ENCODE assay signal across 8 cellular contexts in the genomic region with DNA sequence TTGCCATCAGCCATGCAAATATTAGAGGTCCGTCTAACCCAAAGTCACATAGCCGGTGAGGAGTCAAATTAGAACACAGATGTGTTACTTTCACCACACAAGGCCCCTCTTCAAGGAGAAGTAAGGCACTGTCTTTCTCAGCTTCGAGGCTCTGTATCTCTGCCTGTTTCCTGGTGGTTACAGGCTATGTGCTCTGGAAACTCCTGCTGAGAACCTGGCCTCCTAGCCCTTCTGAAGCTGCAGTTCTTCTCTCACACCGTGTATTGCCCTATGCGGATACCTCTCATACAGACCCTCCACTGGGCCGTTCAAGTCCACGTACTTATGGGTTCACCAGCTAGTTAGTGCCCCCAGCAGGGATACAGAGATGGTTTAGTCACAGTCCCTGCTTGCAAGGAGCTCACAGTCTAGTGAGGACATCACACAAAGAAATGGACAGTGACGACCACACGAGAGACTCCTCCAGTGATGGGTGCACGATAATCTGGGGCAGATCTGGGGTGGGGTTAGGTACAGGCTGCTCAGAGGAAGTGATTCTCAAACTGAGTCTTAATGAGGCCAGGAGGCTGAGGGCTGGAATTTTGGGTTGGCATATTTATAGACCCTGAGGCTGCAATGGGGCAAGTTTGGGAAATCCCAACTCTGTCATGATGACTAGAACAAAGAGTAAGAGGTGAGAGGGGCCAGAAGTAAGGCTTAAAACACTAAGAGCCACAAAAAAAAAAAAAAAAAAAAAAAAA. TPM values are rescaled to one million over a fixed set of nuclear protein-coding genes. Genes with fewer than 3 reads are reported as not detected.
DNase-seq lines count a peak whose midpoint lies in the region; ATAC-seq and TF ChIP-seq lines count a peak whose summit lies in the region.

No MANE protein-coding gene starts in this region.

- no peaks in the 10 kb centered on the region for H3K36me3 ChIP-seq in effector memory CD4-positive, alpha-beta T cell (ENCODE audit: control insufficient read depth, insufficient read depth, low read length)
- no peaks in the 10 kb centered on the region for H3K36me3 ChIP-seq in hepatocyte (replicated peaks; ENCODE audit: insufficient read depth, low read depth)

- H3K4me3 Mint-ChIP-seq in progenitor cell of endocrine pancreas (ENCODE audit: low read depth): no peak overlapping the region

- peaks cover 4% of the 10 kb centered on the region for H3K36me3 Mint-ChIP-seq in progenitor cell of endocrine pancreas (ENCODE audit: insufficient read depth)

- H3K27ac Mint-ChIP-seq in progenitor cell of endocrine pancreas: no peak overlapping the region

- peak; percentile 60 for ATAC-seq in GM18502 (IDR thresholded peaks at IDR 0.05; ENCODE audit: poor library complexity, unreplicated experiment)
- ATAC-seq in HG03378 (IDR thresholded peaks at IDR 0.05; ENCODE audit: unreplicated experiment): peak; percentile 44

- H3K27ac ChIP-seq in effector memory CD4-positive, alpha-beta T cell (ENCODE audit: insufficient read depth, low read length, poor library complexity, severe bottlenecking): peak overlapping the region; percentile 18
- no peak overlapping the region for H3K27ac ChIP-seq in hepatocyte

- DNase-seq in GM20000 (ENCODE audit: low spot score) (peak; percentile 63), progenitor cell of endocrine pancreas (ENCODE audit: low spot score, unreplicated experiment) (no peak), hepatocyte (ENCODE audit: low spot score) (no peak), NOMO-1 treated with DMSO at 0.1 percent for 48 hours (lab: John Stamatoyannopoulos, UW; ENCODE audit: unreplicated experiment) (no peak), NCI-H510A (lab: John Stamatoyannopoulos, UW) (no peak)
- peak in 2 of 3 donors; percentile 9 to 42 for DNase-seq in effector memory CD4-positive, alpha-beta T cell

- H4K20me1 ChIP-seq in hepatocyte (ENCODE audit: insufficient read depth, poor library complexity, severe bottlenecking): peaks cover 9% of the 10 kb centered on the region

- 93% methylated on average over 10 of the region's 10 CpGs for WGBS in hepatocyte (ENCODE audit: low lambda C conversion rate, missing lambda C conversion rate)

- H3K4me3 ChIP-seq in effector memory CD4-positive, alpha-beta T cell (ENCODE audit: insufficient read depth, low read depth, low read length, poor library complexity, severe bottlenecking): no peak overlapping the region
- no peak overlapping the region for H3K4me3 ChIP-seq in hepatocyte

- H3K79me2 ChIP-seq in hepatocyte: peaks cover 54% of the 10 kb centered on the region

- no peak for TF ChIP-seq CTCF in GM20000 (IDR thresholded peaks at IDR 0.05; ENCODE audit: extremely low read depth, missing control alignments)
- no peak for TF ChIP-seq CTCF in progenitor cell of endocrine pancreas (IDR thresholded peaks at IDR 0.05; ENCODE audit: unreplicated experiment)
- TF ChIP-seq CTCF in hepatocyte (IDR thresholded peaks at IDR 0.05; ENCODE audit: poor library complexity): no peak

- H3K4me1 ChIP-seq in effector memory CD4-positive, alpha-beta T cell (ENCODE audit: control insufficient read depth, insufficient read depth, low read length, poor library complexity, severe bottlenecking): peaks cover 4% of the 10 kb centered on the region
- no peaks in the 10 kb centered on the region for H3K4me1 ChIP-seq in hepatocyte (ENCODE audit: insufficient read depth)

- no peaks in the 10 kb centered on the region for H3K9me3 ChIP-seq in effector memory CD4-positive, alpha-beta T cell (ENCODE audit: control insufficient read depth, low read length)
- no peaks in the 10 kb centered on the region for H3K9me3 ChIP-seq in hepatocyte (ENCODE audit: low read depth)

- H3K4me2 ChIP-seq in hepatocyte: no peak overlapping the region

- no peak overlapping the region for H2AFZ ChIP-seq in hepatocyte

- H3K9me3 Mint-ChIP-seq in progenitor cell of endocrine pancreas (ENCODE audit: low read depth): no peaks in the 10 kb centered on the region

- no peaks in the 10 kb centered on the region for H3K4me1 Mint-ChIP-seq in progenitor cell of endocrine pancreas (ENCODE audit: low read depth)

- H3K27me3 Mint-ChIP-seq in progenitor cell of endocrine pancreas: no peaks in the 10 kb centered on the region

- no peaks in the 10 kb centered on the region for H3K9me2 ChIP-seq in hepatocyte (replicated peaks; ENCODE audit: insufficient read depth)

- no peaks in the 10 kb centered on the region for H3K27me3 ChIP-seq in effector memory CD4-positive, alpha-beta T cell (replicated peaks; ENCODE audit: control insufficient read depth, insufficient read depth, low read length, poor library complexity, severe bottlenecking)
- H3K27me3 ChIP-seq in hepatocyte: no peaks in the 10 kb centered on the region

RNA-seq across cellular contexts. Expression of a gene that starts 22.8 kb away (rescaled TPM):
- 37.5 and 40.8 TPM in 2 replicates for total RNA-seq in progenitor cell of endocrine pancreas
- 25.6 and 28.3 TPM in 2 replicates for total RNA-seq in hepatocyte
- polyA plus RNA-seq in hepatocyte: 26.0 and 27.0 TPM in 2 replicates

RNA-seq across cellular contexts. Expression of a gene that starts 28.8 kb away (rescaled TPM):
- total RNA-seq in progenitor cell of endocrine pancreas: 1,136 and 1,157 TPM in 2 replicates
- 828 and 862 TPM in 2 replicates for total RNA-seq in hepatocyte
- 526 and 593 TPM in 2 replicates for polyA plus RNA-seq in hepatocyte

RNA-seq across cellular contexts. Expression of a gene that starts 57.8 kb away (rescaled TPM):
- total RNA-seq in progenitor cell of endocrine pancreas (52.8 and 53.8 TPM in 2 replicates), hepatocyte (45.1 and 49.4 TPM in 2 replicates)
- 28.4 and 29.3 TPM in 2 replicates for polyA plus RNA-seq in hepatocyte

Comparison
In these comparisons a context has a peak if more than half of its experiments do, and no peak if none do; other contexts are left out.
1. DNase-seq: peak in GM20000 (single experiment) and effector memory CD4-positive, alpha-beta T cell (2 of 3); none in progenitor cell of endocrine pancreas (single experiment), hepatocyte (single experiment), NOMO-1 treated with DMSO at 0.1 percent for 48 hours (single experiment) and NCI-H510A (single experiment).